In genomic region chr2:15782769-15783294, GRCh38 we compare ENCODE assay signal across 21 cellular contexts.
DNase-seq lines count a peak whose midpoint lies in the region; ATAC-seq, FAIRE-seq and TF ChIP-seq lines count a peak whose summit lies in the region.
"Had no signal": no experiment of that assay in that cellular context is flagged by ENCODE, and none has a peak within 500 bp of the region (broad histone marks: within the 10 kb centered on the region; RNA-seq: fewer than 3 reads in every experiment).

No MANE protein-coding gene starts in this region.

- H3K9me2 ChIP-seq in PC-3 (replicated peaks; ENCODE audit: low read length), result no peaks in the 10 kb centered on the region

- H3K4me1 ChIP-seq in PC-3 (ENCODE audit: insufficient read depth, low read length) (peaks cover 16% of the 10 kb centered on the region), smooth muscle cell (ENCODE audit: low read depth) (peaks cover 8% of the 10 kb centered on the region), ovary (ENCODE audit: insufficient read depth) (no peaks in the 10 kb centered on the region)
- H3K4me1 ChIP-seq: BLaER1 had no signal

- no peaks in the 10 kb centered on the region for H4K20me1 ChIP-seq in PC-3 (ENCODE audit: low read length)
- no peaks in the 10 kb centered on the region for H4K20me1 ChIP-seq in smooth muscle cell (ENCODE audit: low read depth)
- H4K20me1 ChIP-seq: BLaER1 had no signal

- H2AFZ ChIP-seq in PC-3 (ENCODE audit: low read length) (no peak overlapping the region), smooth muscle cell (ENCODE audit: low read depth) (no peak overlapping the region)
- H2AFZ ChIP-seq: GM23338 had no signal

- H3K27me3 ChIP-seq in PC-3 (ENCODE audit: low read length) (peaks cover 20% of the 10 kb centered on the region; the same call in 1 of the 2 replicates), bronchial epithelial cell (ENCODE audit: control insufficient read depth, insufficient read depth, low read length) (no peaks in the 10 kb centered on the region), smooth muscle cell (ENCODE audit: low read depth) (peaks cover 3% of the 10 kb centered on the region), ovary (no peaks in the 10 kb centered on the region)
- H3K27me3 ChIP-seq: BLaER1 had no signal

- intact Hi-C loops in PC-3 (cut with micrococcal nuclease) (no loop called here), ovary (cut with DNase I) (no loop called here)

- H3K79me2 ChIP-seq in PC-3 (ENCODE audit: low read length) (no peaks in the 10 kb centered on the region), smooth muscle cell (ENCODE audit: low read depth) (no peaks in the 10 kb centered on the region)

- WGBS in smooth muscle cell (ENCODE audit: low lambda C conversion rate), result 90% methylated on average over 7 of the region's 7 CpGs
- 86 to 90% (median 90%) methylated on average over 7 of the region's 7 CpGs for WGBS in ovary, 3 donors

- no peaks in the 10 kb centered on the region for H3K9me3 ChIP-seq in PC-3 (ENCODE audit: low read length)
- H3K9me3 ChIP-seq in smooth muscle cell (replicated peaks; ENCODE audit: low read depth), result no peaks in the 10 kb centered on the region
- H3K9me3 ChIP-seq in ovary, result no peaks in the 10 kb centered on the region
- H3K9me3 ChIP-seq: BLaER1 had no signal

- H3F3A ChIP-seq in PC-3 (ENCODE audit: low read length, unreplicated experiment) (no peaks in the 10 kb centered on the region), smooth muscle cell (ENCODE audit: low read depth) (no peaks in the 10 kb centered on the region)

- H3K4me3 ChIP-seq in PC-3 (ENCODE audit: low read length) (no peak overlapping the region), bronchial epithelial cell (ENCODE audit: low read depth, low read length) (no peak overlapping the region), smooth muscle cell (no peak overlapping the region), ovary (no peak overlapping the region)
- H3K4me3 ChIP-seq: BLaER1, GM12878, GM23338 had no signal

- peak overlapping the region; percentile 73 for H3K4me2 ChIP-seq in PC-3 (ENCODE audit: low read length)
- peak overlapping the region; percentile 62 for H3K4me2 ChIP-seq in smooth muscle cell
- H3K4me2 ChIP-seq: BLaER1, GM23338 had no signal

- H3K9ac ChIP-seq in PC-3 (ENCODE audit: low read length) (no peak overlapping the region), smooth muscle cell (ENCODE audit: low read depth) (no peak overlapping the region)
- H3K9ac ChIP-seq: BLaER1 had no signal

- H3K36me3 ChIP-seq in PC-3 (ENCODE audit: low read depth, low read length) (no peaks in the 10 kb centered on the region), bronchial epithelial cell (ENCODE audit: control insufficient read depth, insufficient read depth, low read length) (no peaks in the 10 kb centered on the region), smooth muscle cell (ENCODE audit: low read depth) (no peaks in the 10 kb centered on the region), ovary (no peaks in the 10 kb centered on the region)
- H3K36me3 ChIP-seq: BLaER1 had no signal

- BruUV-seq in PC-3 (replicated peaks; lab: Mats Ljungman, UMichigan), result no TSS peak

- no peak for DNase-seq in PC-3
- DNase-seq in bronchial epithelial cell (ENCODE audit: low read depth), result no peak
- DNase-seq in smooth muscle cell (lab: John Stamatoyannopoulos, UW; ENCODE audit: unreplicated experiment), result no peak
- DNase-seq in ovary, result no peak
- no peak for DNase-seq in globus pallidus (ENCODE audit: low spot score)
- no peak for DNase-seq in activated gamma-delta T cell treated with Interleukin-2 at 50 U/mL for 16 hours
- DNase-seq in stimulated activated CD4-positive, alpha-beta T cell treated with anti-CD3 and anti-CD28 coated beads, Interleukin-4, amount 100 ng/mL, for 1 hour, result no peak
- DNase-seq: CD4-positive, CD25-positive, alpha-beta regulatory T cell; CD8-positive, alpha-beta T cell; DMS 273 treated with DMSO at 0.1 percent for 48 hours; DMS79; EL; GDM1; H9 had no signal

- no peak for TF ChIP-seq POLR2A in ovary (IDR thresholded peaks at IDR 0.05)

- peak; percentile 80 for FAIRE-seq in bronchial epithelial cell (lab: Jason Lieb, UNC)
- FAIRE-seq: D721Med, GM12878, GM18507 had no signal

- no peak for ATAC-seq in PC-3
- ATAC-seq: CD8-positive, alpha-beta T cell; GM12878; GM23338; HCT116 had no signal

- no peak for TF ChIP-seq EP300 in ovary (IDR thresholded peaks at IDR 0.05)

- TF ChIP-seq CTCF in PC-3 (conservative IDR thresholded peaks at IDR 0.05; ENCODE audit: low read depth, low read length) (no peak), bronchial epithelial cell (IDR thresholded peaks at IDR 0.05; ENCODE audit: insufficient read depth, low read length, severe bottlenecking) (no peak), smooth muscle cell (IDR thresholded peaks at IDR 0.05; ENCODE audit: borderline replicate concordance, insufficient read depth, poor library complexity, severe bottlenecking) (no peak), ovary (IDR thresholded peaks at IDR 0.05) (no peak)

- POLR2A ChIA-PET in PC-3 (lab: Charles Lee; ENCODE audit: unreplicated experiment), result no interaction called here

- CTCF ChIA-PET in PC-3 (lab: Charles Lee), result no interaction called here

- H3K27ac ChIP-seq in PC-3 (ENCODE audit: low read length) (no peak overlapping the region), smooth muscle cell (ENCODE audit: low read depth) (no peak overlapping the region), ovary (no peak overlapping the region)
- H3K27ac ChIP-seq: BLaER1, C4-2B had no signal
